Comparison of ENCODE assay signal across 11 cellular contexts in genomic region chr19:4878491-4878968, GRCh38. TPM values are rescaled to one million over a fixed set of nuclear protein-coding genes. Genes with fewer than 3 reads are reported as not detected.
DNase-seq lines count a peak whose midpoint lies in the region; ATAC-seq, FAIRE-seq and TF ChIP-seq lines count a peak whose summit lies in the region.
"Had no signal": no experiment of that assay in that cellular context is flagged by ENCODE, and none has a peak within 500 bp of the region (broad histone marks: within the 10 kb centered on the region; RNA-seq: fewer than 3 reads in every experiment).

No MANE protein-coding gene starts in this region.

- H3K9me3 ChIP-seq in stomach smooth muscle (ENCODE audit: control insufficient read depth in 2 of 2, low read length in 2 of 2) (no peaks in the 10 kb centered on the region), left lung (no peaks in the 10 kb centered on the region)

- POLR2A ChIA-PET in activated CD4-positive, alpha-beta T cell treated with anti-CD3 and anti-CD28 coated beads for 36 hours (lab: Charles Lee): interaction anchor here (0.6 to 1.1 kb wide), 2 partner anchors 33 to 356 kb away, joined by 3 to 5 read pairs; no protein-coding TSS in a partner anchor

- CTCF ChIA-PET in activated CD4-positive, alpha-beta T cell treated with anti-CD3 and anti-CD28 coated beads for 36 hours (lab: Charles Lee): interaction anchor here (1.0 kb wide), 1 partner anchor 8 kb away, joined by 3 read pairs; no protein-coding TSS in a partner anchor

- no peaks in the 10 kb centered on the region for H3K36me3 Mint-ChIP-seq in activated CD4-positive, alpha-beta T cell treated with anti-CD3 and anti-CD28 coated beads for 36 hours (ENCODE audit: low read depth)

- peaks cover 6% of the 10 kb centered on the region for H3K4me1 Mint-ChIP-seq in activated CD4-positive, alpha-beta T cell treated with anti-CD3 and anti-CD28 coated beads for 36 hours

- DNase-seq in activated CD4-positive, alpha-beta T cell treated with anti-CD3 and anti-CD28 coated beads for 36 hours: peak; percentile 28
- no peak for DNase-seq in activated CD4-positive, alpha-beta T cell treated with anti-CD3 and anti-CD28 coated beads for 1 hour
- DNase-seq in amygdala (lab: John Stamatoyannopoulos, UW) (peak in 32 of 56 donors; percentile 28 to 86 (median 66)), inferior parietal cortex (ENCODE audit: extremely low spot score) (peak; percentile 37), left lung (no peak), HTR-8/SVneo (ENCODE audit: insufficient read length, low spot score) (no peak)
- DNase-seq: activated effector memory CD4-positive, alpha-beta T cell treated with anti-CD3 and anti-CD28 coated beads, Interleukin-2, amount 50 U/mL, for 16 hours; NCI-H2227 treated with DMSO at 0.1 percent for 48 hours had no signal

- no peaks in the 10 kb centered on the region for H3K27me3 ChIP-seq in stomach smooth muscle (ENCODE audit: control insufficient read depth in 1 of 2, insufficient read depth in 2 of 2, low read length in 2 of 2)
- peaks cover 0 to 25% of the 10 kb centered on the region in 2 donors for H3K27me3 ChIP-seq in left lung

- intact Hi-C loops in activated CD4-positive, alpha-beta T cell treated with anti-CD3 and anti-CD28 coated beads for 36 hours (cut with DNase I, micrococcal nuclease): no loop called here
- intact Hi-C loops in left lung (cut with DNase I): loop anchor here in 1 of 2 donors (10.0 kb wide), 1 partner anchor 156 kb away; no protein-coding TSS in a partner anchor

- no peak overlapping the region for H3K4me3 Mint-ChIP-seq in activated CD4-positive, alpha-beta T cell treated with anti-CD3 and anti-CD28 coated beads for 36 hours

- H3K27me3 Mint-ChIP-seq in activated CD4-positive, alpha-beta T cell treated with anti-CD3 and anti-CD28 coated beads for 36 hours: no peaks in the 10 kb centered on the region

- H3K4me3 ChIP-seq in stomach smooth muscle (ENCODE audit: low read length in 2 of 2) (peak overlapping the region in 1 of 2 donors; percentile 19), left lung (no peak overlapping the region)

- no peaks in the 10 kb centered on the region for H3K9me3 Mint-ChIP-seq in activated CD4-positive, alpha-beta T cell treated with anti-CD3 and anti-CD28 coated beads for 36 hours (ENCODE audit: low read depth)

- TF ChIP-seq CTCF in left lung (IDR thresholded peaks at IDR 0.05): no peak

- peak overlapping the region; percentile 66 for H3K27ac ChIP-seq in stomach smooth muscle (ENCODE audit: low read length)
- no peak overlapping the region for H3K27ac ChIP-seq in left lung

- H3K4me1 ChIP-seq in stomach smooth muscle (ENCODE audit: control insufficient read depth, insufficient read depth, low read length) (peaks cover 11% of the 10 kb centered on the region), left lung (no peaks in the 10 kb centered on the region)

- no peak for FAIRE-seq in HTR-8/SVneo (lab: Jason Lieb, UNC)
- FAIRE-seq: A204.1 had no signal

- H3K36me3 ChIP-seq in stomach smooth muscle (ENCODE audit: control insufficient read depth in 2 of 2, insufficient read depth in 2 of 2, low read length in 2 of 2): no peaks in the 10 kb centered on the region
- H3K36me3 ChIP-seq in left lung: no peaks in the 10 kb centered on the region

- peak overlapping the region in 1 of 2 donors; percentile 9 for H3K9ac ChIP-seq in stomach smooth muscle (ENCODE audit: low read length in 2 of 2)

- peak; percentile 36 for ATAC-seq in activated CD4-positive, alpha-beta T cell treated with anti-CD3 and anti-CD28 coated beads for 36 hours
- ATAC-seq in left lung: no peak
- no peak for ATAC-seq in GM21360 (IDR thresholded peaks at IDR 0.05; ENCODE audit: unreplicated experiment)

- no peak overlapping the region for H3K27ac Mint-ChIP-seq in activated CD4-positive, alpha-beta T cell treated with anti-CD3 and anti-CD28 coated beads for 36 hours

RNA-seq across cellular contexts. Expression of gene PLIN3, which starts 11.1 kb away (rescaled TPM):
- total RNA-seq in activated CD4-positive, alpha-beta T cell treated with anti-CD3 and anti-CD28 coated beads for 36 hours: 10 to 100 TPM; 26.9 to 27.5 TPM
- total RNA-seq in left lung: 10 to 100 TPM; 51.4 to 71.7 TPM

RNA-seq across cellular contexts. Expression of gene ARRDC5, which starts 24.2 kb away (rescaled TPM):
- not detected for total RNA-seq in activated CD4-positive, alpha-beta T cell treated with anti-CD3 and anti-CD28 coated beads for 36 hours
- under 1 TPM; 0.35 to 0.81 TPM for total RNA-seq in left lung

RNA-seq across cellular contexts. Expression of gene UHRF1, which starts 30.8 kb away (rescaled TPM):
- 100 to 1,000 TPM; 126 to 151 TPM for total RNA-seq in activated CD4-positive, alpha-beta T cell treated with anti-CD3 and anti-CD28 coated beads for 36 hours
- 10 to 100 TPM; 14.2 to 20.5 TPM for total RNA-seq in left lung

RNA-seq across cellular contexts. Expression of gene TICAM1, which starts 47.0 kb away (rescaled TPM):
- total RNA-seq in activated CD4-positive, alpha-beta T cell treated with anti-CD3 and anti-CD28 coated beads for 36 hours: 10 to 100 TPM; 23.4 to 24.1 TPM
- 10 to 100 TPM; 14.6 TPM for total RNA-seq in left lung

Comparison
In these comparisons a context has a peak if more than half of its experiments do, and no peak if none do; other contexts are left out.
1. DNase-seq: peak in activated CD4-positive, alpha-beta T cell treated with anti-CD3 and anti-CD28 coated beads for 36 hours (single experiment), amygdala (32 of 56) and inferior parietal cortex (single experiment); none in activated CD4-positive, alpha-beta T cell treated with anti-CD3 and anti-CD28 coated beads for 1 hour (single experiment), left lung (0 of 2) and HTR-8/SVneo (single experiment).
2. RNA of gene UHRF1, which starts 30.8 kb away (total RNA-seq): 126 to 151 TPM in activated CD4-positive, alpha-beta T cell treated with anti-CD3 and anti-CD28 coated beads for 36 hours; 14.2 to 20.5 TPM in left lung; every median in the first group is over 4 times any median in the second.